In the genomic region with DNA sequence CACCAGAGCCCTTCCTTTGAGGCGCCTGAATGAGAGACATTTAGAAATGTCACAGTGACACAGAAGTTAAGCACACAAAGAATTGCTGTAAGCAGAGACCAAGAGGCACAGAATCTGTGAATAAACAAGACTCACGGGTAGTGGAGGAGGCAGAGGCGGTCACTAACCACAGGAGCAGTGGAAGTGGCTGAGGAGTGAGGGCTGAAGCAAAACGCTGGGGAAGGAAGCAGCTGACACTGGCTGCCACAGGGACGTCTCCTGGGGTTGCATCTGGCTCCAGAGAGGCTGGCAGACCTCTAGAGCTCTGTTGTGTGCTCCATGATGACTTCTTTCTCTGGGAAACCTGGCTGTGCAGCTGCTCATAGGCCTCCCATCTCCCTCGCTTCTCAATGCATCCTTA, we compare ENCODE assay signal across 12 cellular contexts.
DNase-seq lines count a peak whose midpoint lies in the region; ATAC-seq, FAIRE-seq and TF ChIP-seq lines count a peak whose summit lies in the region.
"Had no signal": no experiment of that assay in that cellular context is flagged by ENCODE, and none has a peak within 500 bp of the region (broad histone marks: within the 10 kb centered on the region; RNA-seq: fewer than 3 reads in every experiment).

No MANE protein-coding gene starts in this region.

- 14% methylated on average over 5 of the region's 6 CpGs for WGBS in HepG2 (ENCODE audit: low lambda C conversion rate)
- 10% methylated on average over 3 of the region's 6 CpGs for WGBS in right lobe of liver (ENCODE audit: insufficient coverage, low coverage, low lambda C conversion rate, missing lambda C conversion rate)

- CTCF ChIA-PET in HepG2 (lab: Yijun Ruan, JAX; ENCODE audit: low intra/inter-chr PET ratio, low total read pairs), result no interaction called here

- TF ChIP-seq CTCF in HepG2 (CRISPR knock-in tag; IDR thresholded peaks at IDR 0.05), result no peak
- TF ChIP-seq CTCF in right lobe of liver (IDR thresholded peaks at IDR 0.05), result no peak
- no peak for TF ChIP-seq CTCF in foreskin keratinocyte (conservative IDR thresholded peaks at IDR 0.05)

- TF ChIP-seq POLR2A in HepG2 (IDR thresholded peaks at IDR 0.05; ENCODE audit: insufficient read depth in 1 of 2, low read depth in 2 of 2, low read length in 2 of 2) (no peak), right lobe of liver (IDR thresholded peaks at IDR 0.05) (no peak)

- no peaks in the 10 kb centered on the region for H3K36me3 ChIP-seq in HepG2 (replicated peaks in 1 of 2; ENCODE audit: control insufficient read depth in 1 of 2, insufficient read depth in 2 of 2, low read length in 2 of 2)
- H3K36me3 ChIP-seq in right lobe of liver, result no peaks in the 10 kb centered on the region
- H3K36me3 ChIP-seq: esophagus squamous epithelium, tibial artery, WERI-Rb-1 had no signal

- no peak overlapping the region for H2AFZ ChIP-seq in HepG2 (ENCODE audit: low read length)

- no peak for TF ChIP-seq EP300 in HepG2 (IDR thresholded peaks at IDR 0.05; ENCODE audit: low read depth in 2 of 2, low read length in 2 of 2)
- TF ChIP-seq EP300 in HepG2 (CRISPR knock-in tag; IDR thresholded peaks at IDR 0.05; ENCODE audit: borderline replicate concordance), result no peak

- no peak overlapping the region for H3K4me2 ChIP-seq in HepG2 (ENCODE audit: low read depth, low read length)

- H3K4me3 ChIP-seq in HepG2 (replicated peaks in 1 of 3; ENCODE audit: insufficient read depth in 1 of 3, low read depth in 2 of 3, low read length in 3 of 3) (no peak overlapping the region), right lobe of liver (no peak overlapping the region)
- H3K4me3 ChIP-seq: esophagus squamous epithelium, tibial artery had no signal

- no peak for FAIRE-seq in HepG2 (lab: Jason Lieb, UNC)

- H3K4me1 ChIP-seq in HepG2 (ENCODE audit: insufficient read depth, low read length), result no peaks in the 10 kb centered on the region
- H3K4me1 ChIP-seq in right lobe of liver, result no peaks in the 10 kb centered on the region
- no peaks in the 10 kb centered on the region for H3K4me1 ChIP-seq in foreskin keratinocyte
- H3K4me1 ChIP-seq: esophagus squamous epithelium, tibial artery had no signal

- H3K27me3 ChIP-seq in HepG2 (ENCODE audit: control insufficient read depth in 1 of 2, insufficient read depth in 2 of 2, low read length in 2 of 2), result peaks cover 1 to 11% of the 10 kb centered on the region in 2 experiments; a peak in 2 of 5 replicates
- H3K27me3 ChIP-seq in right lobe of liver, result peaks cover 0 to 4% of the 10 kb centered on the region in 2 donors
- peaks cover 10% of the 10 kb centered on the region for H3K27me3 ChIP-seq in foreskin keratinocyte

- POLR2A ChIA-PET in HepG2 (lab: Yijun Ruan, JAX), result no interaction called here

- no peak for DNase-seq in HepG2 (ENCODE audit: low spot score)
- no peak for DNase-seq in right lobe of liver
- peak; percentile 50 for DNase-seq in SKM-1 treated with dmso at 0.1 percent for 144 hours (lab: John Stamatoyannopoulos, UW; ENCODE audit: unreplicated experiment)
- DNase-seq in inferior parietal cortex (ENCODE audit: extremely low spot score), result peak; percentile 32
- DNase-seq in stimulated activated naive CD4-positive, alpha-beta T cell (lab: John Stamatoyannopoulos, UW), result no peak
- DNase-seq in DMS153 treated with DMSO at 0.1 percent for 48 hours (lab: John Stamatoyannopoulos, UW; ENCODE audit: unreplicated experiment), result no peak
- DNase-seq in foreskin keratinocyte, result no peak
- no peak for DNase-seq in stimulated activated CD4-positive, alpha-beta T cell treated with anti-CD3 and anti-CD28 coated beads, Interleukin-4, amount 100 ng/mL, for 1 hour
- DNase-seq: esophagus squamous epithelium, H9, tibial artery, WERI-Rb-1 had no signal

- no peak overlapping the region for H3K9ac ChIP-seq in HepG2 (ENCODE audit: insufficient read depth, low read depth, low read length)

- no peak overlapping the region for H3K27ac ChIP-seq in HepG2 (ENCODE audit: extremely low read length, insufficient read depth, low read length)
- no peak overlapping the region for H3K27ac ChIP-seq in right lobe of liver
- H3K27ac ChIP-seq in foreskin keratinocyte, result no peak overlapping the region
- H3K27ac ChIP-seq: esophagus squamous epithelium, tibial artery, WERI-Rb-1 had no signal

- no TSS peak for BruUV-seq in HepG2 (replicated peaks; lab: Mats Ljungman, UMichigan)

- no peak for TF ChIP-seq RAD21 in HepG2 (CRISPR knock-in tag; IDR thresholded peaks at IDR 0.05)

- intact Hi-C loops in HepG2 (cut with micrococcal nuclease; ENCODE audit: unreplicated experiment), result no loop called here
- intact Hi-C loops in right lobe of liver (cut with DNase I), result no loop called here

- ATAC-seq in HepG2 (peak; percentile 43; the same call in 1 of the 3 replicates), right lobe of liver (no peak), foreskin keratinocyte (no peak)

- H3K9me3 ChIP-seq in HepG2 (ENCODE audit: low read length) (no peaks in the 10 kb centered on the region), right lobe of liver (no peaks in the 10 kb centered on the region)
- H3K9me3 ChIP-seq: esophagus squamous epithelium, tibial artery had no signal

- in situ Hi-C loops in HepG2 (cut with HindIII; ENCODE audit: extremely low pct_ligation_motif_present, low pct_unique_long_range_greater_than_20kb), result no loop called here

- H3K79me2 ChIP-seq in HepG2 (ENCODE audit: insufficient read depth, low read length), result no peaks in the 10 kb centered on the region

- H4K20me1 ChIP-seq in HepG2 (ENCODE audit: insufficient read depth, low read length), result no peaks in the 10 kb centered on the region

TF ChIP-seq in HepG2, 621 proteins besides CTCF, POLR2A, EP300 and RAD21:
- TF ChIP-seq ZNF510 (CRISPR knock-in tag; IDR thresholded peaks at IDR 0.05; ENCODE audit: low read depth), result no peak
- TF ChIP-seq, protein P1, sequence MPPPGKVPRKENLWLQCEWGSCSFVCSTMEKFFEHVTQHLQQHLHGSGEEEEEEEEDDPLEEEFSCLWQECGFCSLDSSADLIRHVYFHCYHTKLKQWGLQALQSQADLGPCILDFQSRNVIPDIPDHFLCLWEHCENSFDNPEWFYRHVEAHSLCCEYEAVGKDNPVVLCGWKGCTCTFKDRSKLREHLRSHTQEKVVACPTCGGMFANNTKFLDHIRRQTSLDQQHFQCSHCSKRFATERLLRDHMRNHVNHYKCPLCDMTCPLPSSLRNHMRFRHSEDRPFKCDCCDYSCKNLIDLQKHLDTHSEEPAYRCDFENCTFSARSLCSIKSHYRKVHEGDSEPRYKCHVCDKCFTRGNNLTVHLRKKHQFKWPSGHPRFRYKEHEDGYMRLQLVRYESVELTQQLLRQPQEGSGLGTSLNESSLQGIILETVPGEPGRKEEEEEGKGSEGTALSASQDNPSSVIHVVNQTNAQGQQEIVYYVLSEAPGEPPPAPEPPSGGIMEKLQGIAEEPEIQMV (CRISPR knock-in tag; IDR thresholded peaks at IDR 0.05; ENCODE audit: low read depth), result no peak

Comparison
In these comparisons a context has a peak if more than half of its experiments do, and no peak if none do; other contexts are left out.
1. DNase-seq: peak in SKM-1 treated with dmso at 0.1 percent for 144 hours (single experiment) and inferior parietal cortex (single experiment); none in HepG2 (single experiment), right lobe of liver (0 of 3), stimulated activated naive CD4-positive, alpha-beta T cell (0 of 6), DMS153 treated with DMSO at 0.1 percent for 48 hours (single experiment), foreskin keratinocyte (0 of 2) and stimulated activated CD4-positive, alpha-beta T cell treated with anti-CD3 and anti-CD28 coated beads, Interleukin-4, amount 100 ng/mL, for 1 hour (single experiment).